Comparison of ENCODE assay signal across 9 cellular contexts in genomic region chr3:140499114-140499757, GRCh38.
A peak's percentile ranks its signal among the peaks of the same experiment; 100 is the strongest.
DNase-seq lines count a peak whose midpoint lies in the region; TF ChIP-seq lines count a peak whose summit lies in the region.
"Had no signal": no experiment of that assay in that cellular context is flagged by ENCODE, and none has a peak within 500 bp of the region (broad histone marks: within the 10 kb centered on the region; RNA-seq: fewer than 3 reads in every experiment).

No MANE protein-coding gene starts in this region.

- in situ Hi-C loops in Caki2 (cut with HindIII; ENCODE audit: low pct_unique_long_range_greater_than_20kb, low sequenced_read_pairs) = no loop called here

- H3K36me3 ChIP-seq in ascending aorta (no peaks in the 10 kb centered on the region), MG63 (no peaks in the 10 kb centered on the region)
- H3K36me3 ChIP-seq: neutrophil had no signal

- no peaks in the 10 kb centered on the region for H3K4me1 ChIP-seq in ascending aorta

- H3K27me3 ChIP-seq in ascending aorta (no peaks in the 10 kb centered on the region), MG63 (peaks cover 1% of the 10 kb centered on the region; the same call in 1 of the 2 replicates)
- H3K27me3 ChIP-seq: neutrophil had no signal

- CTCF ChIA-PET in GM10248 (lab: Yijun Ruan, JAX) = interaction anchor here (0.8 to 2.2 kb wide), 5 partner anchors 9 to 377 kb away, joined by 3 to 7 read pairs (median 3); no protein-coding TSS in a partner anchor

- intact Hi-C loops in ascending aorta (cut with DNase I) = no loop called here

- TF ChIP-seq CTCF in ascending aorta (IDR thresholded peaks at IDR 0.05) = peak in 2 of 3 experiments; percentile 15 to 49
- no peak for TF ChIP-seq CTCF in GM10248 (IDR thresholded peaks at IDR 0.05; ENCODE audit: control extremely low read depth, extremely low read depth, low read depth, missing control alignments)

- H3K27ac ChIP-seq in ascending aorta = no peak overlapping the region
- H3K27ac ChIP-seq: neutrophil had no signal

- DNase-seq in Caki2 (ENCODE audit: low read depth) = peak; percentile 22
- peak; percentile 39 for DNase-seq in NAMALWA (ENCODE audit: low spot score)
- no peak for DNase-seq in ascending aorta (ENCODE audit: low spot score in 2 of 2)
- peak; percentile 49 for DNase-seq in kidney tubule cell (ENCODE audit: low spot score)
- no peak for DNase-seq in GM10248 (ENCODE audit: extremely low spot score)
- DNase-seq in MG63 = no peak
- no peak for DNase-seq in foreskin melanocyte
- DNase-seq in COLO668 (lab: John Stamatoyannopoulos, UW; ENCODE audit: unreplicated experiment) = no peak

- H3K9me3 ChIP-seq in ascending aorta (no peaks in the 10 kb centered on the region), MG63 (no peaks in the 10 kb centered on the region)
- H3K9me3 ChIP-seq: neutrophil had no signal

- no peak overlapping the region for H3K4me3 ChIP-seq in ascending aorta
- no peak overlapping the region for H3K4me3 ChIP-seq in MG63

- POLR2A ChIA-PET in GM10248 (lab: Yijun Ruan, JAX) = no interaction called here

Comparison
In these comparisons a context has a peak if more than half of its experiments do, and no peak if none do; other contexts are left out.
1. DNase-seq: peak in Caki2 (single experiment), NAMALWA (single experiment) and kidney tubule cell (single experiment); none in ascending aorta (0 of 2), GM10248 (single experiment), MG63 (single experiment), foreskin melanocyte (single experiment) and COLO668 (single experiment).